10 cellular contexts compared by ENCODE assay signal in genomic region chr13:65966991-65967451, GRCh38.
DNase-seq lines count a peak whose midpoint lies in the region; ATAC-seq and TF ChIP-seq lines count a peak whose summit lies in the region.
"Had no signal": no experiment of that assay in that cellular context is flagged by ENCODE, and none has a peak within 500 bp of the region (broad histone marks: within the 10 kb centered on the region; RNA-seq: fewer than 3 reads in every experiment).

No MANE protein-coding gene starts in this region.

- no peaks in the 10 kb centered on the region for H3K79me2 ChIP-seq in SK-N-SH (ENCODE audit: insufficient read depth)
- no peaks in the 10 kb centered on the region for H3K79me2 ChIP-seq in hepatocyte

- TF ChIP-seq POLR2A in GM18505 (IDR thresholded peaks at IDR 0.05; ENCODE audit: borderline replicate concordance, extremely low read depth, insufficient read depth, insufficient read length) = no peak

- POLR2A ChIA-PET in SK-N-SH (lab: Yijun Ruan, JAX) = no interaction called here
- POLR2A ChIA-PET in activated CD8-positive, alpha-beta T cell treated with anti-CD3 and anti-CD28 coated beads, Interleukin-2, amount 10 ng/mL, durations not matched to agents 7 days and 5 days (lab: Charles Lee) = no interaction called here

- TF ChIP-seq RAD21 in SK-N-SH (IDR thresholded peaks at IDR 0.05; ENCODE audit: low read length) = peak; percentile 33; the same call in 1 of the 2 replicates

- H3K4me1 ChIP-seq in SK-N-SH (ENCODE audit: control insufficient read depth in 1 of 2, insufficient read depth in 2 of 2, low read depth in 1 of 2, low read length in 1 of 2) (peaks cover 0 to 4% of the 10 kb centered on the region in 2 experiments; a peak in 1 of 4 replicates), hepatocyte (ENCODE audit: insufficient read depth) (no peaks in the 10 kb centered on the region)
- H3K4me1 ChIP-seq: SJSA1 had no signal

- H3K9me2 ChIP-seq in SK-N-SH (no peaks in the 10 kb centered on the region; the same call in 1 of the 2 replicates), hepatocyte (replicated peaks; ENCODE audit: insufficient read depth) (no peaks in the 10 kb centered on the region)

- no peaks in the 10 kb centered on the region for H3K9me3 Mint-ChIP-seq in activated CD8-positive, alpha-beta T cell treated with anti-CD3 and anti-CD28 coated beads, Interleukin-2, amount 10 ng/mL, durations not matched to agents 7 days and 5 days (ENCODE audit: insufficient read depth)

- CTCF ChIA-PET in SK-N-SH (lab: Yijun Ruan, JAX) = interaction anchor here (1.0 kb wide), 1 partner anchor 60 kb away, joined by 4 read pairs; no protein-coding TSS in a partner anchor
- CTCF ChIA-PET in activated CD8-positive, alpha-beta T cell treated with anti-CD3 and anti-CD28 coated beads, Interleukin-2, amount 10 ng/mL, durations not matched to agents 7 days and 5 days (lab: Charles Lee) = no interaction called here

- H3K27me3 ChIP-seq in SK-N-SH (ENCODE audit: insufficient read depth) (no peaks in the 10 kb centered on the region), hepatocyte (no peaks in the 10 kb centered on the region)
- H3K27me3 ChIP-seq: SJSA1 had no signal

- H3K9ac ChIP-seq in SK-N-SH = no peak overlapping the region

- H3K9me3 ChIP-seq in SK-N-SH = no peaks in the 10 kb centered on the region
- H3K9me3 ChIP-seq in hepatocyte (ENCODE audit: low read depth) = no peaks in the 10 kb centered on the region
- H3K9me3 ChIP-seq: SJSA1 had no signal

- no peak overlapping the region for H2AFZ ChIP-seq in SK-N-SH (ENCODE audit: low read depth)
- no peak overlapping the region for H2AFZ ChIP-seq in hepatocyte

- no peaks in the 10 kb centered on the region for H3K4me1 Mint-ChIP-seq in activated CD8-positive, alpha-beta T cell treated with anti-CD3 and anti-CD28 coated beads, Interleukin-2, amount 10 ng/mL, durations not matched to agents 7 days and 5 days (ENCODE audit: low read depth)

- TF ChIP-seq EP300 in SK-N-SH (IDR thresholded peaks at IDR 0.05; ENCODE audit: borderline replicate concordance in 1 of 2, low read depth in 1 of 2, low read length in 1 of 2) = no peak

- no peaks in the 10 kb centered on the region for H3K27me3 Mint-ChIP-seq in activated CD8-positive, alpha-beta T cell treated with anti-CD3 and anti-CD28 coated beads, Interleukin-2, amount 10 ng/mL, durations not matched to agents 7 days and 5 days (ENCODE audit: low read depth)

- no peak overlapping the region for H3K27ac ChIP-seq in C4-2B
- H3K27ac ChIP-seq in SK-N-SH (ENCODE audit: low read depth in 2 of 2, low read length in 1 of 2) = no peak overlapping the region
- no peak overlapping the region for H3K27ac ChIP-seq in hepatocyte
- H3K27ac ChIP-seq: SJSA1 had no signal

- no peaks in the 10 kb centered on the region for H3K36me3 Mint-ChIP-seq in activated CD8-positive, alpha-beta T cell treated with anti-CD3 and anti-CD28 coated beads, Interleukin-2, amount 10 ng/mL, durations not matched to agents 7 days and 5 days (ENCODE audit: low read depth)

- H3K4me3 ChIP-seq in SK-N-SH (ENCODE audit: low read depth in 2 of 2, low read length in 1 of 2) (no peak overlapping the region), hepatocyte (no peak overlapping the region)
- H3K4me3 ChIP-seq: SJSA1 had no signal

- H3K4me2 ChIP-seq in SK-N-SH (no peak overlapping the region), hepatocyte (no peak overlapping the region)

- no peak for ATAC-seq in activated CD8-positive, alpha-beta T cell treated with anti-CD3 and anti-CD28 coated beads, Interleukin-2, amount 10 ng/mL, durations not matched to agents 7 days and 5 days
- no peak for ATAC-seq in GM18505 (IDR thresholded peaks at IDR 0.05; ENCODE audit: unreplicated experiment)
- ATAC-seq: esophagus mucosa had no signal

- WGBS in SK-N-SH (ENCODE audit: low lambda C conversion rate) = 40% methylated on average over 3 of the region's 3 CpGs
- 50% methylated on average over 3 of the region's 3 CpGs for WGBS in hepatocyte (ENCODE audit: low lambda C conversion rate, missing lambda C conversion rate)

- H3K36me3 ChIP-seq in SK-N-SH (replicated peaks in 1 of 2; ENCODE audit: control insufficient read depth in 1 of 2, insufficient read depth in 2 of 2, low read length in 1 of 2) = no peaks in the 10 kb centered on the region
- H3K36me3 ChIP-seq in hepatocyte (replicated peaks; ENCODE audit: insufficient read depth, low read depth) = no peaks in the 10 kb centered on the region
- H3K36me3 ChIP-seq: SJSA1 had no signal

- H3K4me3 Mint-ChIP-seq in activated CD8-positive, alpha-beta T cell treated with anti-CD3 and anti-CD28 coated beads, Interleukin-2, amount 10 ng/mL, durations not matched to agents 7 days and 5 days = no peak overlapping the region

- H3F3A ChIP-seq in SK-N-SH (replicated peaks; ENCODE audit: insufficient read depth) = no peaks in the 10 kb centered on the region

- DNase-seq in HPDE6-E6E7 (ENCODE audit: extremely low spot score) (peak; percentile 1), SK-N-SH (peak; percentile 7), hepatocyte (ENCODE audit: low spot score) (peak; percentile 44), GM20000 (ENCODE audit: low spot score) (no peak), NCI-H510A treated with DMSO at 0.1 percent for 48 hours (lab: John Stamatoyannopoulos, UW) (no peak)
- no peak for DNase-seq in activated CD8-positive, alpha-beta T cell treated with anti-CD3 and anti-CD28 coated beads, Interleukin-2, amount 10 ng/mL, durations not matched to agents 7 days and 5 days

- H3K27ac Mint-ChIP-seq in activated CD8-positive, alpha-beta T cell treated with anti-CD3 and anti-CD28 coated beads, Interleukin-2, amount 10 ng/mL, durations not matched to agents 7 days and 5 days = no peak overlapping the region

- H4K20me1 ChIP-seq in SK-N-SH (ENCODE audit: insufficient read depth) (no peaks in the 10 kb centered on the region), hepatocyte (ENCODE audit: insufficient read depth, poor library complexity, severe bottlenecking) (no peaks in the 10 kb centered on the region)

- peak; percentile 67 for TF ChIP-seq CTCF in C4-2B (conservative IDR thresholded peaks at IDR 0.05)
- peak; percentile 65 for TF ChIP-seq CTCF in SK-N-SH (IDR thresholded peaks at IDR 0.05)
- TF ChIP-seq CTCF in hepatocyte (IDR thresholded peaks at IDR 0.05; ENCODE audit: poor library complexity) = peak; percentile 38
- no peak for TF ChIP-seq CTCF in GM20000 (IDR thresholded peaks at IDR 0.05; ENCODE audit: extremely low read depth, missing control alignments)

TF ChIP-seq in SK-N-SH, 30 proteins besides CTCF, POLR2A, EP300 and RAD21:
- TF ChIP-seq PBX3 (IDR thresholded peaks at IDR 0.05) (no peak), SIN3A (IDR thresholded peaks at IDR 0.05; ENCODE audit: borderline replicate concordance, low read depth, low read length) (no peak), CHD2 (IDR thresholded peaks at IDR 0.05; ENCODE audit: low read length, partially characterized antibody) (no peak), FOXM1 (IDR thresholded peaks at IDR 0.05; ENCODE audit: low read depth) (no peak), YY1 (IDR thresholded peaks at IDR 0.05; ENCODE audit: low read depth) (peak; percentile 79; the same call in 1 of the 2 replicates), GABPA (IDR thresholded peaks at IDR 0.05; ENCODE audit: low read depth) (no peak)

Comparison
In these comparisons a context has a peak if more than half of its experiments do, and no peak if none do; other contexts are left out.
1. DNase-seq: peak in HPDE6-E6E7 (single experiment), SK-N-SH (single experiment) and hepatocyte (single experiment); none in GM20000 (single experiment), NCI-H510A treated with DMSO at 0.1 percent for 48 hours (single experiment) and activated CD8-positive, alpha-beta T cell treated with anti-CD3 and anti-CD28 coated beads, Interleukin-2, amount 10 ng/mL, durations not matched to agents 7 days and 5 days (single experiment).